8 cellular contexts compared by ENCODE assay signal in the genomic region with DNA sequence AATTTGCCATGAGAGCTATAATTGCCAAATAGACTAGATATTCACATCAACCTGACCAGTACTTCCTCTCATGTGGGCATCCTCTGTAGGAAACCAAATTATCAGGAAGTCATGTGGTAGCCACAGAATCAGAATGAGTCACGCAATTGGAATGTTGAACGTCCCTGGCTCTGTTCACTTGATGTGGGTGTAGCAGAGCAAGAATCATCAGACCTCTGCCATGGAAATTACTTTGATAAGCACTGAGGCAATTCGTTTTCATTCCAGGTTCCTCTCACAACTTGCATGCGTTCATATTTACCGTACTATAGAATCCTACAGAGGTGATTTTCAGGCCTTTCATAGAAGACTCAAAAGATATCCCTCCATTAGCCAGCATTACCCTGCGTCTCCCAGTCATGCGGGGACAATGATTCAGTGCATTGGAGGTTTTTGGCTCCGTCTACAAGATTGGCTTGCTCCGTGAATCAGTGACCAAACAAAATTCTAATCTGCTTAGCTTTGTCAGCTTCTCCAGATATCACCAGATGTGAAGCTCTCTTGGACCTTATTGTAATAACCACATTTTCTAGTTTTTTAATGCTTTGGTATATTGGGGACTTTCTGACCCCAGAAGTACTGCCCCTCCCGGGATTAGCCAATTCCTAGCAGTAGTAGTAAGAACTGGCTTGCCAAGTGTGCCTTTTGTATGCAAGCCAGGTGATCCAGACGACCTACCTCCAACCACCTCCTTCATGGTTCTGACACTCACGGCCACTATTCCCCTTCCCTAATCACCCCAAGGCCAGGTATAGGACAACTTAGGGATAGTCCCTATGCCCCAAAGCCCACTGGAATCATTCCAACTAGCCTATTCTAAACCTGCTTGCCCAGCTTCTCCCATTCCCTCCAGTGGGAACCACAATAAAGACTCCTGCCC.
DNase-seq lines count a peak whose midpoint lies in the region; ATAC-seq and TF ChIP-seq lines count a peak whose summit lies in the region.

No MANE protein-coding gene starts in this region.

- H3K9me3 Mint-ChIP-seq in activated naive CD4-positive, alpha-beta T cell treated with anti-CD3 and anti-CD28 coated beads, Interleukin-2, amount 10 ng/mL, durations not matched to agents 7 days and 5 days: no peaks in the 10 kb centered on the region
- H3K9me3 Mint-ChIP-seq in activated CD8-positive, alpha-beta T cell treated with anti-CD3 and anti-CD28 coated beads for 36 hours: no peaks in the 10 kb centered on the region

- H3K4me3 ChIP-seq in lung (no peak overlapping the region), aorta (ENCODE audit: low read length in 2 of 2) (no peak overlapping the region)

- DNase-seq in GM04504 (ENCODE audit: low read depth) (peak; percentile 84), NCI-H774 (lab: John Stamatoyannopoulos, UW) (peak; percentile 40), dermis microvascular lymphatic vessel endothelial cell (ENCODE audit: low read depth in 2 of 2) (peak; percentile 95 to 96), lung (ENCODE audit: low spot score) (peak; percentile 75), aorta (peak in 1 of 2 donors; percentile 70), posterior cingulate gyrus (no peak)
- no peak for DNase-seq in activated naive CD4-positive, alpha-beta T cell treated with anti-CD3 and anti-CD28 coated beads, Interleukin-2, amount 10 ng/mL, durations not matched to agents 7 days and 5 days
- no peak for DNase-seq in activated CD8-positive, alpha-beta T cell treated with anti-CD3 and anti-CD28 coated beads for 36 hours

- WGBS in lung, 2 donors: 41 to 63% methylated on average over 12 of the region's 12 CpGs
- WGBS in aorta, 2 donors: 12 to 18% methylated on average over 12 of the region's 12 CpGs

- peak overlapping the region; percentile 75 to 96 for H3K27ac ChIP-seq in lung (ENCODE audit: low read depth in 1 of 2, low read length in 1 of 2)
- peak overlapping the region in 1 of 2 donors; percentile 56 for H3K27ac ChIP-seq in aorta (ENCODE audit: low read depth in 1 of 2, low read length in 2 of 2)

- no peak overlapping the region for H3K4me3 Mint-ChIP-seq in activated naive CD4-positive, alpha-beta T cell treated with anti-CD3 and anti-CD28 coated beads, Interleukin-2, amount 10 ng/mL, durations not matched to agents 7 days and 5 days
- H3K4me3 Mint-ChIP-seq in activated CD8-positive, alpha-beta T cell treated with anti-CD3 and anti-CD28 coated beads for 36 hours: no peak overlapping the region

- no peaks in the 10 kb centered on the region for H3K4me1 Mint-ChIP-seq in activated naive CD4-positive, alpha-beta T cell treated with anti-CD3 and anti-CD28 coated beads, Interleukin-2, amount 10 ng/mL, durations not matched to agents 7 days and 5 days
- H3K4me1 Mint-ChIP-seq in activated CD8-positive, alpha-beta T cell treated with anti-CD3 and anti-CD28 coated beads for 36 hours (ENCODE audit: low read depth): no peaks in the 10 kb centered on the region

- no peaks in the 10 kb centered on the region for H3K9me3 ChIP-seq in lung (ENCODE audit: control insufficient read depth in 2 of 2, insufficient read depth in 1 of 2, low read length in 1 of 2)
- H3K9me3 ChIP-seq in aorta (ENCODE audit: control insufficient read depth, low read length): no peaks in the 10 kb centered on the region

- ATAC-seq in lung (ENCODE audit: insufficient read depth, low FRiP score) (peak; percentile 91), aorta (ENCODE audit: low FRiP score) (peak; percentile 90)
- no peak for ATAC-seq in activated CD8-positive, alpha-beta T cell treated with anti-CD3 and anti-CD28 coated beads for 36 hours

- no peaks in the 10 kb centered on the region for H3K36me3 ChIP-seq in lung (ENCODE audit: control insufficient read depth in 2 of 2, insufficient read depth in 2 of 2, low read length in 2 of 2)
- no peaks in the 10 kb centered on the region for H3K36me3 ChIP-seq in aorta (ENCODE audit: control insufficient read depth in 1 of 2, insufficient read depth in 2 of 2, low read length in 1 of 2)

- CTCF ChIA-PET in activated naive CD4-positive, alpha-beta T cell treated with anti-CD3 and anti-CD28 coated beads, Interleukin-2, amount 10 ng/mL, durations not matched to agents 7 days and 5 days (lab: Charles Lee): no interaction called here
- CTCF ChIA-PET in activated CD8-positive, alpha-beta T cell treated with anti-CD3 and anti-CD28 coated beads for 36 hours (lab: Charles Lee): no interaction called here

- no peak overlapping the region for H3K27ac Mint-ChIP-seq in activated naive CD4-positive, alpha-beta T cell treated with anti-CD3 and anti-CD28 coated beads, Interleukin-2, amount 10 ng/mL, durations not matched to agents 7 days and 5 days
- no peak overlapping the region for H3K27ac Mint-ChIP-seq in activated CD8-positive, alpha-beta T cell treated with anti-CD3 and anti-CD28 coated beads for 36 hours

- H3K27me3 Mint-ChIP-seq in activated naive CD4-positive, alpha-beta T cell treated with anti-CD3 and anti-CD28 coated beads, Interleukin-2, amount 10 ng/mL, durations not matched to agents 7 days and 5 days: no peaks in the 10 kb centered on the region
- peaks cover 11% of the 10 kb centered on the region for H3K27me3 Mint-ChIP-seq in activated CD8-positive, alpha-beta T cell treated with anti-CD3 and anti-CD28 coated beads for 36 hours

- no peak for TF ChIP-seq CTCF in lung (IDR thresholded peaks at IDR 0.05; ENCODE audit: control extremely low read depth, extremely low read depth)
- TF ChIP-seq CTCF in activated CD8-positive, alpha-beta T cell treated with anti-CD3 and anti-CD28 coated beads for 36 hours (IDR thresholded peaks at IDR 0.05): no peak

- peaks cover 5 to 15% of the 10 kb centered on the region in 2 donors for H3K4me1 ChIP-seq in lung (ENCODE audit: control insufficient read depth in 2 of 2, insufficient read depth in 2 of 2, low read length in 2 of 2)
- peaks cover 3 to 6% of the 10 kb centered on the region in 2 donors for H3K4me1 ChIP-seq in aorta (ENCODE audit: control insufficient read depth in 1 of 2, insufficient read depth in 2 of 2, low read length in 2 of 2)

- no peaks in the 10 kb centered on the region for H3K36me3 Mint-ChIP-seq in activated naive CD4-positive, alpha-beta T cell treated with anti-CD3 and anti-CD28 coated beads, Interleukin-2, amount 10 ng/mL, durations not matched to agents 7 days and 5 days
- no peaks in the 10 kb centered on the region for H3K36me3 Mint-ChIP-seq in activated CD8-positive, alpha-beta T cell treated with anti-CD3 and anti-CD28 coated beads for 36 hours (ENCODE audit: low read depth)

- H3K27me3 ChIP-seq in lung (ENCODE audit: control insufficient read depth, insufficient read depth) (no peaks in the 10 kb centered on the region), aorta (ENCODE audit: control insufficient read depth in 1 of 2, insufficient read depth in 2 of 2, low read length in 1 of 2) (no peaks in the 10 kb centered on the region)

- POLR2A ChIA-PET in activated CD8-positive, alpha-beta T cell treated with anti-CD3 and anti-CD28 coated beads for 36 hours (lab: Charles Lee): no interaction called here

- intact Hi-C loops in aorta (cut with DNase I) (loop anchor here in 1 of 2 donors (5.0 to 10.0 kb wide), 2 partner anchors 94 to 244 kb away; partner anchors contain the start of gene SRGAP1), posterior cingulate gyrus (cut with DNase I) (loop anchor here (10.0 kb wide), 1 partner anchor 244 kb away; the partner anchor contains the start of gene SRGAP1)
- intact Hi-C loops in activated CD8-positive, alpha-beta T cell treated with anti-CD3 and anti-CD28 coated beads for 36 hours (cut with micrococcal nuclease): no loop called here

Comparison
In these comparisons a context has a peak if more than half of its experiments do, and no peak if none do; other contexts are left out.
1. DNase-seq: peak in GM04504 (single experiment), NCI-H774 (single experiment), dermis microvascular lymphatic vessel endothelial cell (2 of 2) and lung (single experiment); none in activated naive CD4-positive, alpha-beta T cell treated with anti-CD3 and anti-CD28 coated beads, Interleukin-2, amount 10 ng/mL, durations not matched to agents 7 days and 5 days (single experiment), posterior cingulate gyrus (0 of 10) and activated CD8-positive, alpha-beta T cell treated with anti-CD3 and anti-CD28 coated beads for 36 hours (single experiment).